22 cellular contexts compared by ENCODE assay signal in the genomic region with DNA sequence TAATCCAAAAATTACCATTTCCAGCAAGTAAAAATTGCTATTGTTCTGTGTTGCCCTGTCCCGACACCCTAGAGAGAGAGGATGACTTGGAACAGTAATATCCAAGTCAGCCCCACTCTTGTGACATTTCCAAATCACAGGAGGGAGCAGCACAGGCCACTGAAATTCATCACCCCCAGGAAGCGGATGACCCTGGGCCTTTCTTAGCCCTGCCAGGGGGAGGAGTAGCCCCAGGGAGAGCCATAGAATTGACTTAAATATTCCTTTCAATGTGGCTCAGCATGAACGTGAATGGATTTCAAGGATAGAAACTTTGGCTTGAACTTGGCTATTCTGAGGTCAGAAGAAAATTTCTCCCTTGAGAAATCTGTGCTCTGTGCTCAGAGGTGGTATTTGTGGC.
"Had no signal": no experiment of that assay in that cellular context is flagged by ENCODE, and none has a peak within 500 bp of the region (broad histone marks: within the 10 kb centered on the region; RNA-seq: fewer than 3 reads in every experiment).

No MANE protein-coding gene starts in this region.

- H3K27ac ChIP-seq: colonic mucosa, dorsolateral prefrontal cortex, esophagus squamous epithelium, gastrocnemius medialis, pancreas, thyroid gland, upper lobe of right lung, WERI-Rb-1 had no signal

- ATAC-seq: activated T-cell treated with anti-CD3 and anti-CD28 coated beads, Interleukin-2, amount 50 U/mL, for 4 hours; effector memory CD8-positive, alpha-beta T cell; gastrocnemius medialis; left ventricle myocardium superior; pancreas; right cardiac atrium; T-cell; upper lobe of right lung had no signal

- H3K27me3 ChIP-seq: colonic mucosa, esophagus squamous epithelium, gastrocnemius medialis, thyroid gland had no signal

- H3K4me1 ChIP-seq: colonic mucosa, esophagus squamous epithelium, gastrocnemius medialis, pancreas, upper lobe of right lung had no signal

- H3K36me3 ChIP-seq: colonic mucosa, esophagus squamous epithelium, gastrocnemius medialis, pancreas, thyroid gland, upper lobe of right lung, WERI-Rb-1 had no signal

- H3K9me3 ChIP-seq: colonic mucosa, esophagus squamous epithelium, gastrocnemius medialis, pancreas, thyroid gland, upper lobe of right lung had no signal

- H3K4me3 ChIP-seq: colonic mucosa, dorsolateral prefrontal cortex, esophagus squamous epithelium, gastrocnemius medialis, pancreas, thyroid gland, upper lobe of right lung had no signal

- DNase-seq: activated CD8-positive, alpha-beta memory T cell treated with anti-CD3 and anti-CD28 coated beads for 24 hours; activated CD8-positive, alpha-beta memory T cell treated with anti-CD3 and anti-CD28 coated beads, Interleukin-2, amount 50 U/mL, for 48 hours; activated naive CD4-positive, alpha-beta T cell treated with Interleukin-2 at 50 U/mL for 16 hours; activated naive CD8-positive, alpha-beta T cell treated with anti-CD3 and anti-CD28 coated beads for 36 hours; activated T-cell treated with anti-CD3 and anti-CD28 coated beads, Interleukin-2, amount 50 U/mL, for 4 hours; colonic mucosa; dorsolateral prefrontal cortex; effector memory CD8-positive, alpha-beta T cell; esophagus squamous epithelium; gastrocnemius medialis; head of caudate nucleus; left ventricle myocardium superior; mammary epithelial cell; midbrain; pancreas; right cardiac atrium; stimulated activated CD4-positive, alpha-beta T cell treated with anti-CD3 and anti-CD28 coated beads, Interleukin-4, amount 100 ng/mL, for 24 hours; substantia nigra; T-cell; thyroid gland; upper lobe of right lung; WERI-Rb-1 had no signal
